Comparison of ENCODE assay signal across 10 cellular contexts in genomic region chr1:100322436-100323211, GRCh38. TPM values are rescaled to one million over a fixed set of nuclear protein-coding genes. Genes with fewer than 3 reads are reported as not detected.
A peak's percentile ranks its signal among the peaks of the same experiment; 100 is the strongest.
DNase-seq lines count a peak whose midpoint lies in the region; ATAC-seq and TF ChIP-seq lines count a peak whose summit lies in the region.
"Had no signal": no experiment of that assay in that cellular context is flagged by ENCODE, and none has a peak within 500 bp of the region (broad histone marks: within the 10 kb centered on the region; RNA-seq: fewer than 3 reads in every experiment).

No MANE protein-coding gene starts in this region.

- H3K4me3 ChIP-seq in ACC112 (ENCODE audit: low read depth, low read length), result no peak overlapping the region
- no peak overlapping the region for H3K4me3 ChIP-seq in gastroesophageal sphincter
- no peak overlapping the region for H3K4me3 ChIP-seq in Peyer's patch

- no peaks in the 10 kb centered on the region for H3K36me3 ChIP-seq in ACC112 (ENCODE audit: insufficient read depth, low read length)
- no peaks in the 10 kb centered on the region for H3K36me3 ChIP-seq in gastroesophageal sphincter
- H3K36me3 ChIP-seq in Peyer's patch, result no peaks in the 10 kb centered on the region

- H3K27me3 ChIP-seq in ACC112 (ENCODE audit: insufficient read depth, low read length) (no peaks in the 10 kb centered on the region), gastroesophageal sphincter (no peaks in the 10 kb centered on the region), Peyer's patch (no peaks in the 10 kb centered on the region)

- H3K27ac ChIP-seq in ACC112 (ENCODE audit: low read depth, low read length) (peak overlapping the region; percentile 42), gastroesophageal sphincter (peak overlapping the region in 2 of 4 donors; percentile 32 to 48), Peyer's patch (peak overlapping the region in 1 of 4 donors; percentile 51)

- TF ChIP-seq POLR2A in gastroesophageal sphincter (IDR thresholded peaks at IDR 0.05) (no peak), Peyer's patch (IDR thresholded peaks at IDR 0.05) (no peak)

- no peak for TF ChIP-seq CTCF in gastroesophageal sphincter (IDR thresholded peaks at IDR 0.05)
- TF ChIP-seq CTCF in Peyer's patch (IDR thresholded peaks at IDR 0.05), result no peak

- ATAC-seq in GM19395 (IDR thresholded peaks at IDR 0.05; ENCODE audit: unreplicated experiment) (peak; percentile 69), gastroesophageal sphincter (peak; percentile 70), GM21526 (IDR thresholded peaks at IDR 0.05; ENCODE audit: low FRiP score, unreplicated experiment) (no peak)

- H3K4me1 ChIP-seq in ACC112 (ENCODE audit: control insufficient read depth, insufficient read depth, low read length, unreplicated experiment), result peaks cover 12% of the 10 kb centered on the region
- peaks cover 0 to 3% (median 0%) of the 10 kb centered on the region in 3 donors for H3K4me1 ChIP-seq in gastroesophageal sphincter
- peaks cover 0 to 15% (median 0%) of the 10 kb centered on the region in 4 donors for H3K4me1 ChIP-seq in Peyer's patch

- 69 to 100% methylated on average over 1 of the region's 1 CpG for WGBS in gastroesophageal sphincter (ENCODE audit: low coverage in 1 of 2), 2 donors

- peak; percentile 64 for DNase-seq in LoVo (ENCODE audit: low spot score)
- DNase-seq in NCI-H1092 treated with DMSO at 0.1 percent for 48 hours (lab: John Stamatoyannopoulos, UW), result no peak
- no peak for DNase-seq in Peyer's patch
- DNase-seq in DMS 273 (lab: John Stamatoyannopoulos, UW; ENCODE audit: unreplicated experiment), result no peak
- DNase-seq: COR-L47, endodermal cell had no signal

- H2AFZ ChIP-seq in ACC112 (ENCODE audit: low read length, unreplicated experiment), result peak overlapping the region; percentile 20

- TF ChIP-seq EP300 in gastroesophageal sphincter (IDR thresholded peaks at IDR 0.05), result no peak

- no peaks in the 10 kb centered on the region for H3K79me2 ChIP-seq in ACC112 (ENCODE audit: control insufficient read depth, insufficient read depth, low read length, unreplicated experiment)

- H3K9me3 ChIP-seq in gastroesophageal sphincter (peaks cover 0 to 18% (median 0%) of the 10 kb centered on the region in 3 donors), Peyer's patch (peaks cover 0 to 10% (median 0%) of the 10 kb centered on the region in 4 donors)

RNA-seq across cellular contexts. Expression of gene CDC14A, which starts 29.7 kb away (rescaled TPM):
- total RNA-seq in gastroesophageal sphincter (10 to 100 TPM in 2 of 4 donors, 1 to 10 TPM in 2; 8.6 to 20.1 (median 11.0) TPM), Peyer's patch (10 to 100 TPM; 51.2 to 97.6 (median 81.2) TPM)

RNA-seq across cellular contexts. Expression of gene RTCA, which starts 56.6 kb away (rescaled TPM):
- total RNA-seq in gastroesophageal sphincter, result 10 to 100 TPM; 13.2 to 27.1 (median 17.7) TPM
- 10 to 100 TPM; 31.5 to 71.8 (median 46.7) TPM for total RNA-seq in Peyer's patch
